In the genomic region with DNA sequence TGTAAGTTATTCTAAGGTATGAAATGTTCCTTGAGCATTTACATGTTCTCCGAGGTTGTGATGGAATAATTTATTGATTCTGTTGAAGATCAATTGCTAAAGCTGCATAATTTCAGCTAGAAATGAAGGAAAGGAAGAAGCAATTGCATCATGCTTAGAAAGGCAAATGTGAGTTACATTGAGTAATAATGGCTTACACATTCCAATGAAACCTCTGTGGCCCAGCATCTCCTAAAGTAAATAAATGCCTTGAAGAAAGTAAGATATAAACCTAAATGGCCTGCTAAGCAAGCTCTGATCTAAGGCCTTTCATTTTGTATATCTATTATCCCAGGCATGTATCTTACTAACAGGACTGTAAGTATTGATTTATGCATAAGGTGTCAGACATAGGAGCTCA, we compare ENCODE assay signal across 14 cellular contexts.
DNase-seq lines count a peak whose midpoint lies in the region; TF ChIP-seq lines count a peak whose summit lies in the region.
"Had no signal": no experiment of that assay in that cellular context is flagged by ENCODE, and none has a peak within 500 bp of the region (broad histone marks: within the 10 kb centered on the region; RNA-seq: fewer than 3 reads in every experiment).

No MANE protein-coding gene starts in this region.

- H3K36me3 ChIP-seq in ACC112 (ENCODE audit: insufficient read depth, low read length), result no peaks in the 10 kb centered on the region

- no peaks in the 10 kb centered on the region; the same call in 1 of the 2 replicates for H3K27me3 Mint-ChIP-seq in HFFc6 (ENCODE audit: insufficient read depth)
- H3K27me3 Mint-ChIP-seq: activated naive CD8-positive, alpha-beta T cell treated with anti-CD3 and anti-CD28 coated beads, Interleukin-2, amount 50 U/mL, for 24 hours; naive B cell; T-helper 17 cell had no signal

- H3K4me3 Mint-ChIP-seq in HFFc6, result peak overlapping the region; percentile 50; the same call in 1 of the 2 replicates
- H3K4me3 Mint-ChIP-seq: activated naive CD8-positive, alpha-beta T cell treated with anti-CD3 and anti-CD28 coated beads, Interleukin-2, amount 50 U/mL, for 24 hours; naive B cell; T-helper 17 cell had no signal

- peaks cover 35% of the 10 kb centered on the region for H3K4me1 ChIP-seq in ACC112 (ENCODE audit: control insufficient read depth, insufficient read depth, low read length, unreplicated experiment)

- H3K9me3 Mint-ChIP-seq in HFFc6, result no peaks in the 10 kb centered on the region
- H3K9me3 Mint-ChIP-seq: activated naive CD8-positive, alpha-beta T cell treated with anti-CD3 and anti-CD28 coated beads, Interleukin-2, amount 50 U/mL, for 24 hours had no signal

- no peaks in the 10 kb centered on the region for H3K79me2 ChIP-seq in ACC112 (ENCODE audit: control insufficient read depth, insufficient read depth, low read length, unreplicated experiment)

- H3K36me3 Mint-ChIP-seq in HFFc6 (ENCODE audit: low read depth), result peaks cover 13% of the 10 kb centered on the region
- H3K36me3 Mint-ChIP-seq: naive B cell had no signal

- H2AFZ ChIP-seq in ACC112 (ENCODE audit: low read length, unreplicated experiment), result peak overlapping the region; percentile 78

- DNase-seq in HFFc6, result peak; percentile 41
- peak; percentile 79 for DNase-seq in amniotic epithelial cell (ENCODE audit: low read depth)
- DNase-seq in fibroblast of the aortic adventitia (ENCODE audit: low read depth), result peak; percentile 78
- DNase-seq in GF-D8 (lab: John Stamatoyannopoulos, UW), result no peak
- no peak for DNase-seq in HT-29 (ENCODE audit: low spot score)
- no peak for DNase-seq in globus pallidus (ENCODE audit: low spot score)
- no peak for DNase-seq in foreskin melanocyte
- DNase-seq: activated CD4-positive, alpha-beta T cell treated with anti-CD3 and anti-CD28 coated beads for 48 hours; activated naive CD8-positive, alpha-beta T cell treated with anti-CD3 and anti-CD28 coated beads, Interleukin-2, amount 50 U/mL, for 24 hours; naive B cell; SHP77; substantia nigra; T-helper 17 cell had no signal

- H3K27ac ChIP-seq in ACC112 (ENCODE audit: low read depth, low read length), result peak overlapping the region; percentile 70

- no peaks in the 10 kb centered on the region for H3K27me3 ChIP-seq in ACC112 (ENCODE audit: insufficient read depth, low read length)

- TF ChIP-seq CTCF in HFFc6 (IDR thresholded peaks at IDR 0.05), result no peak
- no peak for TF ChIP-seq CTCF in fibroblast of the aortic adventitia (IDR thresholded peaks at IDR 0.05; ENCODE audit: insufficient read depth, low read length)

- H3K27ac Mint-ChIP-seq in HFFc6, result peak overlapping the region; percentile 86
- H3K27ac Mint-ChIP-seq: activated naive CD8-positive, alpha-beta T cell treated with anti-CD3 and anti-CD28 coated beads, Interleukin-2, amount 50 U/mL, for 24 hours; naive B cell; T-helper 17 cell had no signal

- H3K4me3 ChIP-seq in ACC112 (ENCODE audit: low read depth, low read length) (no peak overlapping the region), fibroblast of the aortic adventitia (ENCODE audit: low read depth, low read length) (no peak overlapping the region)

- H3K4me1 Mint-ChIP-seq in HFFc6 (ENCODE audit: low read depth), result peaks cover 67% of the 10 kb centered on the region
- H3K4me1 Mint-ChIP-seq: activated naive CD8-positive, alpha-beta T cell treated with anti-CD3 and anti-CD28 coated beads, Interleukin-2, amount 50 U/mL, for 24 hours; naive B cell; T-helper 17 cell had no signal

Comparison
In these comparisons a context has a peak if more than half of its experiments do, and no peak if none do; other contexts are left out.
1. DNase-seq: peak in HFFc6 (single experiment), amniotic epithelial cell (single experiment) and fibroblast of the aortic adventitia (single experiment); none in GF-D8 (single experiment), HT-29 (single experiment), globus pallidus (single experiment) and foreskin melanocyte (single experiment).